ENCODE assay signal across 17 cellular contexts in genomic region chr7:101612885-101613490, GRCh38. TPM values are rescaled to one million over a fixed set of nuclear protein-coding genes. Genes with fewer than 3 reads are reported as not detected.
DNase-seq lines count a peak whose midpoint lies in the region; ATAC-seq, FAIRE-seq and TF ChIP-seq lines count a peak whose summit lies in the region.
"Had no signal": no experiment of that assay in that cellular context is flagged by ENCODE, and none has a peak within 500 bp of the region (broad histone marks: within the 10 kb centered on the region; RNA-seq: fewer than 3 reads in every experiment).

No MANE protein-coding gene starts in this region.

- TF ChIP-seq EP300 in tibial nerve (IDR thresholded peaks at IDR 0.05), result no peak

- 29 to 35% methylated on average over 11 of the region's 11 CpGs for WGBS in tibial nerve, 2 donors

- peak; percentile 7 for FAIRE-seq in bronchial epithelial cell (lab: Jason Lieb, UNC)
- no peak for FAIRE-seq in GM19239 (lab: Jason Lieb, UNC)
- FAIRE-seq: A549 had no signal

- no peak for TF ChIP-seq CTCF in bronchial epithelial cell (IDR thresholded peaks at IDR 0.05; ENCODE audit: insufficient read depth, low read length, severe bottlenecking)
- no peak for TF ChIP-seq CTCF in thoracic aorta (IDR thresholded peaks at IDR 0.05)
- no peak for TF ChIP-seq CTCF in tibial nerve (IDR thresholded peaks at IDR 0.05)

- H3K9ac ChIP-seq in HUES6 (ENCODE audit: low read length) (peak overlapping the region; percentile 58), iPS-20b (ENCODE audit: low read depth, low read length) (peak overlapping the region; percentile 7; the same call in 1 of the 2 replicates)
- H3K9ac ChIP-seq: BLaER1 treated with 17β-estradiol and CSF1 and Interleukin-3, amounts not matched to agents 10 nM and 100 nM had no signal

- H3K9me3 ChIP-seq in HUES6 (ENCODE audit: control insufficient read depth, insufficient read depth, low read depth, low read length), result no peaks in the 10 kb centered on the region
- no peaks in the 10 kb centered on the region for H3K9me3 ChIP-seq in iPS-20b (ENCODE audit: insufficient read depth, low read depth, low read length)
- H3K9me3 ChIP-seq in thoracic aorta, result no peaks in the 10 kb centered on the region
- H3K9me3 ChIP-seq in tibial nerve, result no peaks in the 10 kb centered on the region
- H3K9me3 ChIP-seq: A549; BLaER1 treated with 17β-estradiol and CSF1 and Interleukin-3, amounts not matched to agents 10 nM and 100 nM; MG63 had no signal

- H3K27ac ChIP-seq in HUES6 (ENCODE audit: low read depth, low read length) (peak overlapping the region; percentile 45; the same call in 1 of the 2 replicates), iPS-20b (ENCODE audit: low read length) (no peak overlapping the region), thoracic aorta (peak overlapping the region; percentile 89 to 91), tibial nerve (no peak overlapping the region)
- H3K27ac ChIP-seq: A549; BLaER1 treated with 17β-estradiol and CSF1 and Interleukin-3, amounts not matched to agents 10 nM and 100 nM had no signal

- DNase-seq in bronchial epithelial cell (ENCODE audit: low read depth), result no peak
- no peak for DNase-seq in thoracic aorta (ENCODE audit: low spot score)
- DNase-seq in GM19239 (ENCODE audit: insufficient read length, low spot score), result no peak
- DNase-seq in tibial nerve (ENCODE audit: low spot score in 2 of 2), result no peak
- DNase-seq in SKM-1 treated with dmso at 0.1 percent for 144 hours (lab: John Stamatoyannopoulos, UW; ENCODE audit: unreplicated experiment), result no peak
- DNase-seq: CD8-positive, alpha-beta memory T cell; DMS79 treated with DMSO at 0.1 percent for 48 hours; GOT3; Karpas-422; MG63; NCI-H1092 treated with DMSO at 0.1 percent for 48 hours; NCI-H2081 treated with DMSO at 0.1 percent for 48 hours; NCI-H524 had no signal

- peaks cover 34% of the 10 kb centered on the region for H3K4me1 ChIP-seq in HUES6 (ENCODE audit: control insufficient read depth, insufficient read depth, low read length)
- H3K4me1 ChIP-seq in iPS-20b (ENCODE audit: insufficient read depth, low read length), result peaks cover 17% of the 10 kb centered on the region
- peaks cover 27 to 33% of the 10 kb centered on the region in 2 donors for H3K4me1 ChIP-seq in thoracic aorta (ENCODE audit: control insufficient read depth in 1 of 2, low read depth in 2 of 2)
- H3K4me1 ChIP-seq in tibial nerve, result peaks cover 0 to 7% (median 0%) of the 10 kb centered on the region in 4 donors

- H3K27me3 ChIP-seq in HUES6 (ENCODE audit: control insufficient read depth, insufficient read depth, low read length) (no peaks in the 10 kb centered on the region), bronchial epithelial cell (ENCODE audit: control insufficient read depth, insufficient read depth, low read length) (no peaks in the 10 kb centered on the region), iPS-20b (ENCODE audit: insufficient read depth, low read length) (no peaks in the 10 kb centered on the region), thoracic aorta (replicated peaks; ENCODE audit: insufficient read depth) (no peaks in the 10 kb centered on the region), tibial nerve (no peaks in the 10 kb centered on the region)
- H3K27me3 ChIP-seq: BLaER1 treated with 17β-estradiol and CSF1 and Interleukin-3, amounts not matched to agents 10 nM and 100 nM; MG63 had no signal

- TF ChIP-seq POLR2A in tibial nerve (IDR thresholded peaks at IDR 0.05), result no peak

- ATAC-seq in thoracic aorta (ENCODE audit: insufficient number of reproducible peaks, low FRiP score, low read depth), result no peak
- ATAC-seq: A549 had no signal

- no peak overlapping the region for H3K4me3 ChIP-seq in HUES6 (ENCODE audit: low read depth, low read length)
- no peak overlapping the region for H3K4me3 ChIP-seq in bronchial epithelial cell (ENCODE audit: low read depth, low read length)
- H3K4me3 ChIP-seq in iPS-20b (ENCODE audit: low read length), result no peak overlapping the region
- peak overlapping the region; percentile 49 for H3K4me3 ChIP-seq in thoracic aorta
- no peak overlapping the region for H3K4me3 ChIP-seq in tibial nerve
- H3K4me3 ChIP-seq: A549; BLaER1 treated with 17β-estradiol and CSF1 and Interleukin-3, amounts not matched to agents 10 nM and 100 nM; MG63 had no signal

- no peaks in the 10 kb centered on the region for H3K36me3 ChIP-seq in HUES6 (ENCODE audit: control insufficient read depth, insufficient read depth, low read length)
- H3K36me3 ChIP-seq in bronchial epithelial cell (ENCODE audit: control insufficient read depth, insufficient read depth, low read length), result no peaks in the 10 kb centered on the region
- no peaks in the 10 kb centered on the region for H3K36me3 ChIP-seq in iPS-20b (ENCODE audit: insufficient read depth, low read depth, low read length)
- no peaks in the 10 kb centered on the region for H3K36me3 ChIP-seq in thoracic aorta
- no peaks in the 10 kb centered on the region for H3K36me3 ChIP-seq in tibial nerve
- H3K36me3 ChIP-seq: BLaER1 treated with 17β-estradiol and CSF1 and Interleukin-3, amounts not matched to agents 10 nM and 100 nM; MG63 had no signal

RNA-seq across cellular contexts. Expression of gene MYL10, which starts 16.1 kb away (rescaled TPM):
- total RNA-seq in bronchial epithelial cell (not detected in 2 replicates), thoracic aorta (not detected), tibial nerve (not detected)
- total RNA-seq: CD8-positive, alpha-beta memory T cell had no signal

Comparison
In these comparisons a context has a peak if more than half of its experiments do, and no peak if none do; other contexts are left out.
1. H3K27ac ChIP-seq: peak in HUES6 (single experiment) and thoracic aorta (2 of 2); none in iPS-20b (single experiment) and tibial nerve (0 of 4).